Comparison of ENCODE assay signal across 21 cellular contexts in the genomic region with DNA sequence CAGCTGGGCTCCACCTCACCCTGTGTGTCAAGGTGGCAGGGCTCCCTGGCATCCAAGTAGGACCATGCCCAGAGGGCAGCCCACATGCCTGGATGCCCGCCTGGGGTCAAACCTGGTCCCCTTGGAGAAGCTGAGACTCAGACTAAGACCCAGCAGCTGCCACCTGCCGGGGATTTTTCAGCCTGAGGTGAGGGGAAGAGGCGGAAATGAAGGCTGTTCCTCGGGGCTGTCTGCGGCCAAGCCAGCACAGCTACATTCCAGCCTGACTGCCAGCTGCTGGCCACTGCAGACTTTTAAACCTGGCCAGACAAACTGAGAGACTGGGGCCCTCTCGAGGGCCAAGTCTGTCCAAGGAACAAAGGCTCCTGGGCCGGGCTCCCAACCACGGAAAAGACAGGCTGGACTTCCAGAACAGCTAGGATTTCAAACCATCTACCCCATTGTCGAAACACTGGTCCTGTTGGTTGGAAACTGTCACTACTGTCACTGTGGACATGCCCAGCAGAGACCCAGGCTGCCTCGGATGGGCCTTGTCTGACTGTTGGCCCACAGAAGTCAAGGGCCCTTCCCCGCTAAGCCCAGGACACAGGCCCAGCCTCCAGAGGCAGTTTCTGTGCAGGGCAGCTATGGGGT. TPM values are rescaled to one million over a fixed set of nuclear protein-coding genes. Genes with fewer than 3 reads are reported as not detected.
DNase-seq lines count a peak whose midpoint lies in the region; ATAC-seq, FAIRE-seq and TF ChIP-seq lines count a peak whose summit lies in the region.
"Had no signal": no experiment of that assay in that cellular context is flagged by ENCODE, and none has a peak within 500 bp of the region (broad histone marks: within the 10 kb centered on the region; RNA-seq: fewer than 3 reads in every experiment).

No MANE protein-coding gene starts in this region.

- H3K36me3 ChIP-seq in GM12878 (ENCODE audit: control insufficient read depth in 2 of 2, insufficient read depth in 2 of 2, low read length in 1 of 2): no peaks in the 10 kb centered on the region
- no peaks in the 10 kb centered on the region for H3K36me3 ChIP-seq in smooth muscle cell (ENCODE audit: low read depth)
- H3K36me3 ChIP-seq: BLaER1, heart right ventricle, tibial artery had no signal

- H3K9me3 ChIP-seq in GM12878 (replicated peaks; ENCODE audit: control insufficient read depth, insufficient read depth, low read length) (no peaks in the 10 kb centered on the region), smooth muscle cell (replicated peaks; ENCODE audit: low read depth) (no peaks in the 10 kb centered on the region)
- H3K9me3 ChIP-seq: BLaER1, heart right ventricle, tibial artery had no signal

- no peaks in the 10 kb centered on the region for H4K20me1 ChIP-seq in GM12878 (ENCODE audit: control insufficient read depth, insufficient read depth)
- no peaks in the 10 kb centered on the region for H4K20me1 ChIP-seq in smooth muscle cell (ENCODE audit: low read depth)
- H4K20me1 ChIP-seq: BLaER1 had no signal

- H3K27me3 ChIP-seq in GM12878 (replicated peaks in 1 of 2; ENCODE audit: control insufficient read depth in 2 of 2, insufficient read depth in 2 of 2, low read length in 1 of 2): no peaks in the 10 kb centered on the region; a peak in 1 of 4 replicates
- no peaks in the 10 kb centered on the region for H3K27me3 ChIP-seq in smooth muscle cell (ENCODE audit: low read depth)
- H3K27me3 ChIP-seq: BLaER1, heart right ventricle had no signal

- H3K9ac ChIP-seq in GM12878 (ENCODE audit: control insufficient read depth, insufficient read depth, low read length): no peak overlapping the region
- no peak overlapping the region for H3K9ac ChIP-seq in smooth muscle cell (ENCODE audit: low read depth)
- H3K9ac ChIP-seq: BLaER1 had no signal

- H3K9me3 Mint-ChIP-seq in activated naive CD4-positive, alpha-beta T cell treated with anti-CD3 and anti-CD28 coated beads, Interleukin-2, amount 50 U/mL, for 72 hours: no peaks in the 10 kb centered on the region
- H3K9me3 Mint-ChIP-seq: activated naive CD8-positive, alpha-beta T cell treated with anti-CD3 and anti-CD28 coated beads, Interleukin-2, amount 50 U/mL, for 24 hours; immature natural killer cell; memory B cell; nephron progenitor cell; stimulated activated naive B cell treated with anti-CD40 and anti-IgM and Interleukin-4, amounts not matched to agents 10 μg/mL and 1 μg/mL and 100 μg/mL, for 72 hours had no signal

- no peak for TF ChIP-seq RAD21 in GM12878 (IDR thresholded peaks at IDR 0.05; ENCODE audit: insufficient read depth, low read depth, low read length)

- SMC1A ChIA-PET in GM12878 (lab: Charles Lee; ENCODE audit: uncharacterized antibody, unreplicated experiment): interaction anchor here (0.9 to 1.5 kb wide), 3 partner anchors 11 to 23 kb away, joined by 3 read pairs; partner anchors contain the start of gene PLEKHG5

- H3K36me3 Mint-ChIP-seq in activated naive CD4-positive, alpha-beta T cell treated with anti-CD3 and anti-CD28 coated beads, Interleukin-2, amount 50 U/mL, for 72 hours: no peaks in the 10 kb centered on the region
- H3K36me3 Mint-ChIP-seq: immature natural killer cell; memory B cell; stimulated activated naive B cell treated with anti-CD40 and anti-IgM and Interleukin-4, amounts not matched to agents 10 μg/mL and 1 μg/mL and 100 μg/mL, for 72 hours had no signal

- POLR2A ChIA-PET in GM12878 (lab: Charles Lee): interaction anchor here (1.0 kb wide), 1 partner anchor 106 kb away, joined by 3 read pairs; no protein-coding TSS in a partner anchor

- FAIRE-seq in GM12878 (lab: Jason Lieb, UNC): no peak
- FAIRE-seq: A204.1 had no signal

- peak overlapping the region in 1 of 2 donors; percentile 60 for H3K27ac Mint-ChIP-seq in activated naive CD4-positive, alpha-beta T cell treated with anti-CD3 and anti-CD28 coated beads, Interleukin-2, amount 50 U/mL, for 72 hours
- H3K27ac Mint-ChIP-seq: activated naive CD8-positive, alpha-beta T cell treated with anti-CD3 and anti-CD28 coated beads, Interleukin-2, amount 50 U/mL, for 24 hours; immature natural killer cell; memory B cell; nephron progenitor cell; stimulated activated naive B cell treated with anti-CD40 and anti-IgM and Interleukin-4, amounts not matched to agents 10 μg/mL and 1 μg/mL and 100 μg/mL, for 72 hours had no signal

- intact Hi-C loops in GM12878 (cut with micrococcal nuclease; ENCODE audit: unreplicated experiment) (no loop called here), left ventricle myocardium superior (cut with micrococcal nuclease) (no loop called here)

- no peak overlapping the region for H3K4me3 ChIP-seq in GM12878
- no peak overlapping the region for H3K4me3 ChIP-seq in smooth muscle cell
- H3K4me3 ChIP-seq: BLaER1, heart right ventricle, tibial artery had no signal

- H3F3A ChIP-seq in smooth muscle cell (ENCODE audit: low read depth): peaks cover 3% of the 10 kb centered on the region

- RAD21 ChIA-PET in GM12878 (lab: Charles Lee; ENCODE audit: unreplicated experiment): interaction anchor here (1.1 to 1.4 kb wide), 3 partner anchors 11 to 42 kb away, joined by 3 to 6 read pairs (median 3); partner anchors contain the start of gene TAS1R1

- no peak for TF ChIP-seq POLR2A in GM12878 (IDR thresholded peaks at IDR 0.05; ENCODE audit: low read depth, low read length)

- peak; percentile 4 for DNase-seq in activated naive CD4-positive, alpha-beta T cell treated with anti-CD3 and anti-CD28 coated beads, Interleukin-2, amount 50 U/mL, for 16 hours
- no peak for DNase-seq in activated naive CD4-positive, alpha-beta T cell treated with anti-CD3 and anti-CD28 coated beads, Interleukin-2, amount 50 U/mL, for 72 hours (ENCODE audit: low spot score in 2 of 2)
- DNase-seq in GM12878 (ENCODE audit: low read depth, low spot score) (no peak), left ventricle myocardium superior (no peak), smooth muscle cell (lab: John Stamatoyannopoulos, UW; ENCODE audit: unreplicated experiment) (no peak)
- no peak for DNase-seq in activated effector memory CD4-positive, alpha-beta T cell treated with anti-CD3 and anti-CD28 coated beads, Interleukin-2, amount 50 U/mL, for 16 hours
- no peak for DNase-seq in stimulated activated CD4-positive, alpha-beta T cell treated with anti-CD3 and anti-CD28 coated beads, Interleukin-4, amount 100 ng/mL, for 4 hours
- DNase-seq: activated CD4-positive, alpha-beta T cell treated with anti-CD3 and anti-CD28 coated beads for 1 hour; activated naive CD8-positive, alpha-beta T cell treated with anti-CD3 and anti-CD28 coated beads, Interleukin-2, amount 50 U/mL, for 24 hours; heart right ventricle; immature natural killer cell; MV-4-11; NCI-H1930; NCI-H510A; nephron progenitor cell; stimulated activated naive B cell treated with anti-CD40 and anti-IgM and Interleukin-4, amounts not matched to agents 10 μg/mL and 1 μg/mL and 100 μg/mL, for 72 hours; tibial artery had no signal

- no peaks in the 10 kb centered on the region for H3K79me2 ChIP-seq in GM12878 (ENCODE audit: control insufficient read depth, insufficient read depth, low read length)
- H3K79me2 ChIP-seq in smooth muscle cell (ENCODE audit: low read depth): no peaks in the 10 kb centered on the region

- H3K27ac ChIP-seq in GM12878 (ENCODE audit: control insufficient read depth, insufficient read depth) (no peak overlapping the region), smooth muscle cell (ENCODE audit: low read depth) (peak overlapping the region; percentile 15)
- H3K27ac ChIP-seq: BLaER1, tibial artery had no signal

- CTCF ChIA-PET in GM12878 (lab: Yijun Ruan, JAX): interaction anchor here (1.0 to 3.5 kb wide), 8 partner anchors 8 to 308 kb away, joined by 3 to 25 read pairs (median 4); partner anchors contain the start of gene PLEKHG5

- H2AFZ ChIP-seq in GM12878 (ENCODE audit: control insufficient read depth, low read depth, low read length): no peak overlapping the region
- H2AFZ ChIP-seq in smooth muscle cell (ENCODE audit: low read depth): no peak overlapping the region

- no peak for TF ChIP-seq EP300 in GM12878 (IDR thresholded peaks at IDR 0.05; ENCODE audit: borderline replicate concordance in 1 of 2, control insufficient read depth in 1 of 2, low read depth in 2 of 2, low read length in 2 of 2)

- 33% methylated on average over 11 of the region's 11 CpGs for WGBS in GM12878 (ENCODE audit: insufficient coverage, insufficient replicate concordance, low lambda C conversion rate, missing lambda C conversion rate)
- 68% methylated on average over 11 of the region's 11 CpGs for WGBS in smooth muscle cell (ENCODE audit: low lambda C conversion rate)

- in situ Hi-C loops in GM12878 (cut with MboI): no loop called here

- TF ChIP-seq CTCF in GM12878 (IDR thresholded peaks at IDR 0.05 in 2 of 3, conservative IDR thresholded peaks at IDR 0.05 in 1 of 3; ENCODE audit: control insufficient read depth in 2 of 3, extremely low read depth in 1 of 3, insufficient read depth in 1 of 3, low read depth in 3 of 3, low read length in 3 of 3) (no peak), smooth muscle cell (IDR thresholded peaks at IDR 0.05; ENCODE audit: borderline replicate concordance, insufficient read depth, poor library complexity, severe bottlenecking) (no peak)

- ATAC-seq in activated naive CD4-positive, alpha-beta T cell treated with anti-CD3 and anti-CD28 coated beads, Interleukin-2, amount 50 U/mL, for 72 hours: no peak
- ATAC-seq in GM12878 (peak; percentile 90), left ventricle myocardium superior (peak; percentile 42), HG03135 (IDR thresholded peaks at IDR 0.05; ENCODE audit: unreplicated experiment) (no peak)
- ATAC-seq: activated naive CD8-positive, alpha-beta T cell treated with anti-CD3 and anti-CD28 coated beads, Interleukin-2, amount 50 U/mL, for 24 hours; stimulated activated naive B cell treated with anti-CD40 and anti-IgM and Interleukin-4, amounts not matched to agents 10 μg/mL and 1 μg/mL and 100 μg/mL, for 72 hours had no signal

- H3K4me1 ChIP-seq in GM12878 (ENCODE audit: control insufficient read depth, insufficient read depth, low read length) (no peaks in the 10 kb centered on the region), smooth muscle cell (ENCODE audit: low read depth) (no peaks in the 10 kb centered on the region)

- no TSS peak for BruUV-seq in GM12878 (replicated peaks; lab: Mats Ljungman, UMichigan)

- no peak overlapping the region for H3K4me2 ChIP-seq in GM12878 (ENCODE audit: control insufficient read depth, insufficient read depth)
- no peak overlapping the region for H3K4me2 ChIP-seq in smooth muscle cell
- H3K4me2 ChIP-seq: BLaER1 had no signal

RNA-seq across cellular contexts. Expression of gene PLEKHG5, which starts 21.9 kb away (rescaled TPM):
- 1 to 10 TPM; 2.8 to 3.9 TPM for total RNA-seq in activated naive CD4-positive, alpha-beta T cell treated with anti-CD3 and anti-CD28 coated beads, Interleukin-2, amount 50 U/mL, for 72 hours
- 2.0 and 2.4 TPM in 2 replicates for total RNA-seq in GM12878 (2013; cell fraction: nucleolus; rRNA removed)
- 0.33 and 0.51 TPM in 2 replicates for total RNA-seq in GM12878 (2014; rRNA removed)
- 0.18 TPM in 2 replicates for total RNA-seq in GM12878 (2014; rRNA removed; fragmentation: Illumina TruSeq; extraction: Trizol)
- total RNA-seq in GM12878 (2021): 0.69 and 1.1 TPM in 2 replicates
- 0.13 TPM for polyA plus RNA-seq in GM12878 (2011; ENCODE audit: low read depth)
- 0.19 and 0.48 TPM in 2 replicates for polyA plus RNA-seq in GM12878 (2011; rRNA removed)
- polyA plus RNA-seq in GM12878 (2011; cell fraction: cytosol; rRNA removed): 0.49 and 0.82 TPM in 2 replicates
- polyA plus RNA-seq in GM12878 (2011; cell fraction: nucleus; rRNA removed): 3.7 and 5.2 TPM in 2 replicates
- polyA plus RNA-seq in GM12878 (2012): 0.29 and 0.49 TPM in 2 replicates
- polyA plus RNA-seq in GM12878 (2014; fragmentation: Illumina TruSeq; extraction: Trizol): 0.13 TPM in 1 of 2 replicates, not detected in the other
- under 1 TPM in 1 of 2 experiments, not detected in 1; 0.04 TPM for polyA plus RNA-seq in GM12878 (2014; fragmentation: Nextera tagmentation; extraction: Ambion mirVana)
- 0.69 and 0.79 TPM in 2 replicates for polyA plus RNA-seq in GM12878 (2014; rRNA removed)
- polyA plus RNA-seq in GM12878 (2016; fragmentation: Nextera tagmentation; extraction: Ambion mirVana): under 1 TPM; 0.12 to 0.13 TPM
- 0.46 and 0.59 TPM in 2 replicates for polyA minus RNA-seq in GM12878 (2011; rRNA and poly(A)+ RNA removed)
- 0.52 and 0.53 TPM in 2 replicates for polyA minus RNA-seq in GM12878 (2011; cell fraction: cytosol; rRNA and poly(A)+ RNA removed)
- polyA minus RNA-seq in GM12878 (2011; cell fraction: nucleus; rRNA and poly(A)+ RNA removed): 0.73 and 1.2 TPM in 2 replicates
- total RNA-seq in left ventricle myocardium superior: 16.9 TPM
- 14.5 and 16.1 TPM in 2 replicates for total RNA-seq in smooth muscle cell
- 10.6 and 17.8 TPM in 2 replicates for polyA plus RNA-seq in smooth muscle cell

RNA-seq across cellular contexts. Expression of gene NOL9, which starts 40.9 kb away (rescaled TPM):
- 10 to 100 TPM; 37.5 to 42.1 TPM for total RNA-seq in activated naive CD4-positive, alpha-beta T cell treated with anti-CD3 and anti-CD28 coated beads, Interleukin-2, amount 50 U/mL, for 72 hours
- total RNA-seq in GM12878 (2013; cell fraction: nucleolus; rRNA removed): 125 and 145 TPM in 2 replicates
- total RNA-seq in GM12878 (2014; rRNA removed) (23.0 and 24.9 TPM in 2 replicates), GM12878 (2014; rRNA removed; fragmentation: Illumina TruSeq; extraction: Trizol) (23.5 and 23.6 TPM in 2 replicates), GM12878 (2021) (28.7 and 35.9 TPM in 2 replicates), left ventricle myocardium superior (12.9 TPM), smooth muscle cell (12.0 and 16.8 TPM in 2 replicates)
- 5.3 TPM for polyA plus RNA-seq in GM12878 (2011; ENCODE audit: low read depth)
- polyA plus RNA-seq in GM12878 (2011; rRNA removed) (29.7 and 30.9 TPM in 2 replicates), GM12878 (2014; fragmentation: Illumina TruSeq; extraction: Trizol) (10.9 and 14.0 TPM in 2 replicates), GM12878 (2014; fragmentation: Nextera tagmentation; extraction: Ambion mirVana) (1 to 10 TPM; 3.9 to 4.3 TPM), GM12878 (2014; rRNA removed) (17.5 and 23.8 TPM in 2 replicates), GM12878 (2016; fragmentation: Nextera tagmentation; extraction: Ambion mirVana) (10 to 100 TPM; 22.9 to 24.6 TPM), smooth muscle cell (8.1 and 11.5 TPM in 2 replicates)
- 14.0 and 16.3 TPM in 2 replicates for polyA plus RNA-seq in GM12878 (2011; cell fraction: cytosol; rRNA removed)
- 24.0 and 27.3 TPM in 2 replicates for polyA plus RNA-seq in GM12878 (2011; cell fraction: nucleus; rRNA removed)
- 5.8 and 10.7 TPM in 2 replicates for polyA plus RNA-seq in GM12878 (2012)
- polyA minus RNA-seq in GM12878 (2011; rRNA and poly(A)+ RNA removed): 29.7 and 38.8 TPM in 2 replicates
- polyA minus RNA-seq in GM12878 (2011; cell fraction: cytosol; rRNA and poly(A)+ RNA removed): 12.1 and 15.4 TPM in 2 replicates
- 19.2 and 33.0 TPM in 2 replicates for polyA minus RNA-seq in GM12878 (2011; cell fraction: nucleus; rRNA and poly(A)+ RNA removed)

RNA-seq across cellular contexts. Expression of gene TAS1R1, which starts 41.7 kb away (rescaled TPM):
- total RNA-seq in activated naive CD4-positive, alpha-beta T cell treated with anti-CD3 and anti-CD28 coated beads, Interleukin-2, amount 50 U/mL, for 72 hours: not detected
- total RNA-seq in GM12878 (2013; cell fraction: nucleolus; rRNA removed): not detected in 2 replicates
- not detected in 2 replicates for total RNA-seq in GM12878 (2014; rRNA removed)
- not detected in 2 replicates for total RNA-seq in GM12878 (2014; rRNA removed; fragmentation: Illumina TruSeq; extraction: Trizol)
- 0.11 TPM in 1 of 2 replicates, not detected in the other for total RNA-seq in GM12878 (2021)
- not detected for polyA plus RNA-seq in GM12878 (2011; ENCODE audit: low read depth)
- not detected in 2 replicates for polyA plus RNA-seq in GM12878 (2011; rRNA removed)
- 0.03 TPM in 1 of 2 replicates, not detected in the other for polyA plus RNA-seq in GM12878 (2011; cell fraction: cytosol; rRNA removed)
- 0.04 TPM in 1 of 2 replicates, not detected in the other for polyA plus RNA-seq in GM12878 (2011; cell fraction: nucleus; rRNA removed)
- polyA plus RNA-seq in GM12878 (2012): 0.14 and 0.38 TPM in 2 replicates
- 0.03 TPM in 1 of 2 replicates, not detected in the other for polyA plus RNA-seq in GM12878 (2014; fragmentation: Illumina TruSeq; extraction: Trizol)
- under 1 TPM in 1 of 2 experiments, not detected in 1; 0.04 TPM for polyA plus RNA-seq in GM12878 (2014; fragmentation: Nextera tagmentation; extraction: Ambion mirVana)
- 0.06 and 0.10 TPM in 2 replicates for polyA plus RNA-seq in GM12878 (2014; rRNA removed)
- polyA plus RNA-seq in GM12878 (2016; fragmentation: Nextera tagmentation; extraction: Ambion mirVana): not detected
- not detected in 2 replicates for polyA minus RNA-seq in GM12878 (2011; rRNA and poly(A)+ RNA removed)
- polyA minus RNA-seq in GM12878 (2011; cell fraction: cytosol; rRNA and poly(A)+ RNA removed): not detected in 2 replicates
- polyA minus RNA-seq in GM12878 (2011; cell fraction: nucleus; rRNA and poly(A)+ RNA removed): not detected in 2 replicates
- not detected for total RNA-seq in left ventricle myocardium superior
- not detected in 2 replicates for total RNA-seq in smooth muscle cell
- polyA plus RNA-seq in smooth muscle cell: 0.27 TPM in 1 of 2 replicates, not detected in the other
- total RNA-seq: heart right ventricle had no signal
- polyA plus RNA-seq: heart right ventricle had no signal

RNA-seq across cellular contexts. Expression of gene TNFRSF25, which starts 47.4 kb away (rescaled TPM):
- 10 to 100 TPM; 68.0 to 88.5 TPM for total RNA-seq in activated naive CD4-positive, alpha-beta T cell treated with anti-CD3 and anti-CD28 coated beads, Interleukin-2, amount 50 U/mL, for 72 hours
- total RNA-seq in GM12878 (2013; cell fraction: nucleolus; rRNA removed): 12.4 and 16.1 TPM in 2 replicates
- total RNA-seq in GM12878 (2014; rRNA removed): 0.16 TPM in 1 of 2 replicates, not detected in the other
- not detected in 2 replicates for total RNA-seq in GM12878 (2014; rRNA removed; fragmentation: Illumina TruSeq; extraction: Trizol)
- total RNA-seq in GM12878 (2021): 0.46 and 0.58 TPM in 2 replicates
- polyA plus RNA-seq in GM12878 (2011; ENCODE audit: low read depth): not detected
- polyA plus RNA-seq in GM12878 (2011; rRNA removed): 5.0 and 8.6 TPM in 2 replicates
- polyA plus RNA-seq in GM12878 (2011; cell fraction: cytosol; rRNA removed): 10.1 and 17.7 TPM in 2 replicates
- polyA plus RNA-seq in GM12878 (2011; cell fraction: nucleus; rRNA removed): 65.4 and 67.1 TPM in 2 replicates
- polyA plus RNA-seq in GM12878 (2012): 0.11 and 0.36 TPM in 2 replicates
- polyA plus RNA-seq in GM12878 (2014; fragmentation: Illumina TruSeq; extraction: Trizol): not detected in 2 replicates
- polyA plus RNA-seq in GM12878 (2014; fragmentation: Nextera tagmentation; extraction: Ambion mirVana): not detected
- polyA plus RNA-seq in GM12878 (2014; rRNA removed): 0.30 and 1.00 TPM in 2 replicates
- under 1 TPM; 0.23 to 0.29 TPM for polyA plus RNA-seq in GM12878 (2016; fragmentation: Nextera tagmentation; extraction: Ambion mirVana)
- 2.9 and 6.4 TPM in 2 replicates for polyA minus RNA-seq in GM12878 (2011; rRNA and poly(A)+ RNA removed)
- polyA minus RNA-seq in GM12878 (2011; cell fraction: cytosol; rRNA and poly(A)+ RNA removed): 2.3 and 3.7 TPM in 2 replicates
- 3.4 and 5.3 TPM in 2 replicates for polyA minus RNA-seq in GM12878 (2011; cell fraction: nucleus; rRNA and poly(A)+ RNA removed)
- total RNA-seq in left ventricle myocardium superior: 10.8 TPM
- total RNA-seq in smooth muscle cell: 9.6 and 19.8 TPM in 2 replicates
- polyA plus RNA-seq in smooth muscle cell: 10.1 and 17.7 TPM in 2 replicates

Comparison
In these comparisons a context has a peak if more than half of its experiments do, and no peak if none do; other contexts are left out.
1. ATAC-seq: peak in GM12878 (single experiment) and left ventricle myocardium superior (single experiment); none in activated naive CD4-positive, alpha-beta T cell treated with anti-CD3 and anti-CD28 coated beads, Interleukin-2, amount 50 U/mL, for 72 hours (0 of 2) and HG03135 (single experiment).